In genomic region chr1:26541816-26542711, GRCh38 we compare ENCODE assay signal across 8 cellular contexts. TPM values are rescaled to one million over a fixed set of nuclear protein-coding genes. Genes with fewer than 3 reads are reported as not detected.
DNase-seq lines count a peak whose midpoint lies in the region; ATAC-seq and TF ChIP-seq lines count a peak whose summit lies in the region.

No MANE protein-coding gene starts in this region.

- CTCF ChIA-PET in AG04449 (lab: Yijun Ruan, JAX), result interaction anchor here (0.8 to 1.2 kb wide), 5 partner anchors 9 to 57 kb away, joined by 3 to 5 read pairs (median 3); partner anchors contain the start of gene RPS6KA1

- H3K36me3 ChIP-seq in RWPE2 (ENCODE audit: low read depth), result peaks cover 44% of the 10 kb centered on the region
- H3K36me3 ChIP-seq in psoas muscle (ENCODE audit: insufficient read depth in 1 of 2, low read depth in 1 of 2), result no peaks in the 10 kb centered on the region
- H3K36me3 ChIP-seq in aorta (ENCODE audit: control insufficient read depth in 1 of 2, insufficient read depth in 2 of 2, low read length in 1 of 2), result no peaks in the 10 kb centered on the region

- POLR2A ChIA-PET in AG04449 (lab: Yijun Ruan, JAX), result no interaction called here

- no peaks in the 10 kb centered on the region for H3K27me3 ChIP-seq in RWPE2 (ENCODE audit: insufficient read depth, poor library complexity, severe bottlenecking)
- no peaks in the 10 kb centered on the region for H3K27me3 ChIP-seq in psoas muscle (ENCODE audit: insufficient read depth in 3 of 3, low read length in 2 of 3)
- H3K27me3 ChIP-seq in aorta (ENCODE audit: control insufficient read depth in 1 of 2, insufficient read depth in 2 of 2, low read length in 1 of 2), result no peaks in the 10 kb centered on the region

- peaks cover 32% of the 10 kb centered on the region for H3K4me1 ChIP-seq in RWPE2 (ENCODE audit: insufficient read depth, poor library complexity, severe bottlenecking)
- no peaks in the 10 kb centered on the region for H3K4me1 ChIP-seq in psoas muscle
- H3K4me1 ChIP-seq in aorta (ENCODE audit: control insufficient read depth in 1 of 2, insufficient read depth in 2 of 2, low read length in 2 of 2), result no peaks in the 10 kb centered on the region

- intact Hi-C loops in Right ventricle myocardium superior (cut with DNase I), result no loop called here
- intact Hi-C loops in psoas muscle (cut with DNase I), result no loop called here
- intact Hi-C loops in aorta (cut with DNase I), result no loop called here

- ATAC-seq in GM18867 (IDR thresholded peaks at IDR 0.05; ENCODE audit: unreplicated experiment), result peak; percentile 49
- ATAC-seq in HG03066 (IDR thresholded peaks at IDR 0.05; ENCODE audit: low read depth, unreplicated experiment), result peak; percentile 52
- peak; percentile 43 for ATAC-seq in RWPE2 (ENCODE audit: low read depth)
- ATAC-seq in Right ventricle myocardium superior (ENCODE audit: poor library complexity), result peak; percentile 84
- ATAC-seq in psoas muscle, result peak; percentile 50 to 71 (median 68)
- ATAC-seq in aorta (ENCODE audit: low FRiP score), result peak; percentile 73

- H3K4me3 ChIP-seq in AG04449 (ENCODE audit: low read depth, low read length) (no peak overlapping the region), RWPE2 (ENCODE audit: severe bottlenecking) (no peak overlapping the region), psoas muscle (no peak overlapping the region), aorta (ENCODE audit: low read length in 2 of 2) (no peak overlapping the region)

- TF ChIP-seq CTCF in AG04449 (IDR thresholded peaks at IDR 0.05; ENCODE audit: insufficient read depth, low read length, missing control alignments) (peak; percentile 33), RWPE2 (IDR thresholded peaks at IDR 0.05; ENCODE audit: poor library complexity, severe bottlenecking) (no peak), psoas muscle (IDR thresholded peaks at IDR 0.05) (no peak)

- WGBS in psoas muscle, 3 donors, result 44 to 55% (median 45%) methylated on average over 16 to 18 of the region's 18 CpGs
- 66 to 69% methylated on average over 18 of the region's 18 CpGs for WGBS in aorta, 2 donors

- no peak for DNase-seq in AG04449 (ENCODE audit: low read depth, low spot score)
- DNase-seq in RWPE2 (ENCODE audit: low spot score), result no peak
- peak; percentile 75 for DNase-seq in activated gamma-delta T cell treated with Interleukin-2 at 50 U/mL for 16 hours
- peak; percentile 90 for DNase-seq in Right ventricle myocardium superior
- peak; percentile 78 to 85 for DNase-seq in psoas muscle
- DNase-seq in aorta, result peak; percentile 86 to 94

- no peaks in the 10 kb centered on the region for H3K9me3 ChIP-seq in RWPE2 (ENCODE audit: severe bottlenecking)
- no peaks in the 10 kb centered on the region for H3K9me3 ChIP-seq in psoas muscle
- no peaks in the 10 kb centered on the region for H3K9me3 ChIP-seq in aorta (ENCODE audit: control insufficient read depth, low read length)

- peak overlapping the region; percentile 39 for H3K27ac ChIP-seq in RWPE2 (ENCODE audit: poor library complexity, severe bottlenecking)
- peak overlapping the region; percentile 41 for H3K27ac ChIP-seq in psoas muscle
- no peak overlapping the region for H3K27ac ChIP-seq in aorta (ENCODE audit: low read depth in 1 of 2, low read length in 2 of 2)

RNA-seq across cellular contexts. Expression of gene RPS6KA1, which starts 12.5 kb away (rescaled TPM):
- total RNA-seq in Right ventricle myocardium superior, result 3.9 TPM
- total RNA-seq in psoas muscle, result 1 to 10 TPM; 2.5 to 3.0 (median 2.7) TPM
- 1 to 10 TPM in 2 of 3 donors, under 1 TPM in 1; 0.88 to 1.8 (median 1.3) TPM for polyA plus RNA-seq in psoas muscle
- 10 to 100 TPM; 12.0 to 21.0 TPM for total RNA-seq in aorta
- polyA plus RNA-seq in aorta, result 10 to 100 TPM in 1 of 2 donors, under 1 TPM in 1; 0.87 to 21.4 TPM

Comparison
In these comparisons a context has a peak if more than half of its experiments do, and no peak if none do; other contexts are left out.
1. DNase-seq: peak in activated gamma-delta T cell treated with Interleukin-2 at 50 U/mL for 16 hours (single experiment), Right ventricle myocardium superior (single experiment), psoas muscle (2 of 2) and aorta (2 of 2); none in AG04449 (single experiment) and RWPE2 (single experiment).
2. H3K27ac ChIP-seq: peak in RWPE2 (single experiment) and psoas muscle (single experiment); none in aorta (0 of 2).
3. Peak in every context shown above with its lines, with median percentiles within 50 percentile points of each other: ATAC-seq.